Comparison of ENCODE assay signal across 1 cellular context in the genomic region with DNA sequence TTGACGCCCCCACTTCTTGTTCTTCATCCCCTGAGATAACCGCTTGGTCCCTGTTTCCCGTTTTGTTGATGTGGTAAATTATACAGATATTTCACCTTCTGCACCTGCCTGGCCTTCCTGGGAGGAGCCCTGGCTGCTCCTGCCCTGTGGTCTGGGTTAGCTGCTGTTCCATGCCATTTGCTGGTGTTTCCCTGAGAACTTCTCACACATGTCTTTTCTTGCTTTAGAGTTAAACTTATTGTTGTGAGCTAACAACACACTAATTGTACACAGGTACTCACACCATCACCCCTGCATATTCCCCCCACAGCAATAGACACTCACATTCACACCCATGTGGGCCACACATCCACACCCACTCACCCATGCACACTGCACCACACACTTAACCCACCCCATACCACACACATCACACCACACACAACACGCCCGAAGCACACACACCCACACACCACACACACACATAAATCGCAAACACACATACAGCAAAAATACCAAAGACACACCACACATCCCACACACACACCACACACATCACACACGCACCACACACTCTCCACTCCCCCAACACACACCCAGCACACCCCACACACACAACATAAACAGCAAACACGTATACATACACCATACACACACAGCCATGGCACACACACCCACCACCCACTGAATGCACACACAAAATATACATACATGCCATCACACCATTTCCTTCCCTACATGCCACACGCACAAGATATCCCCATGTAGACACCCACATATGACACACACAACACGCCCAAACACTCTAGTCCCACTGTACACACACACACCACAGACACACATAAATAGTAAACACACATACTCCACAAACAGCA.
TF ChIP-seq lines count a peak whose summit lies in the region.

No MANE protein-coding gene starts in this region.

TF ChIP-seq in IMR-90, 13 proteins besides CTCF, POLR2A, EP300 and RAD21:
- TF ChIP-seq, protein P1, sequence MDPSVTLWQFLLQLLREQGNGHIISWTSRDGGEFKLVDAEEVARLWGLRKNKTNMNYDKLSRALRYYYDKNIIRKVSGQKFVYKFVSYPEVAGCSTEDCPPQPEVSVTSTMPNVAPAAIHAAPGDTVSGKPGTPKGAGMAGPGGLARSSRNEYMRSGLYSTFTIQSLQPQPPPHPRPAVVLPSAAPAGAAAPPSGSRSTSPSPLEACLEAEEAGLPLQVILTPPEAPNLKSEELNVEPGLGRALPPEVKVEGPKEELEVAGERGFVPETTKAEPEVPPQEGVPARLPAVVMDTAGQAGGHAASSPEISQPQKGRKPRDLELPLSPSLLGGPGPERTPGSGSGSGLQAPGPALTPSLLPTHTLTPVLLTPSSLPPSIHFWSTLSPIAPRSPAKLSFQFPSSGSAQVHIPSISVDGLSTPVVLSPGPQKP (IDR thresholded peaks at IDR 0.05; ENCODE audit: borderline replicate concordance, low read depth, low read length) = no peak
- TF ChIP-seq CEBPB (IDR thresholded peaks at IDR 0.05; ENCODE audit: low read depth, low read length) (no peak), SMC3 (IDR thresholded peaks at IDR 0.05; ENCODE audit: low read depth, low read length) (no peak), MAFK (IDR thresholded peaks at IDR 0.05; ENCODE audit: low read depth, low read length) (no peak), CHD1 (IDR thresholded peaks at IDR 0.05; ENCODE audit: low read depth, low read length) (no peak), MAZ (IDR thresholded peaks at IDR 0.05; ENCODE audit: borderline replicate concordance, low read depth, low read length) (no peak), NFE2L2 (IDR thresholded peaks at IDR 0.05; ENCODE audit: low read depth, low read length) (no peak)
- TF ChIP-seq, protein P2, sequence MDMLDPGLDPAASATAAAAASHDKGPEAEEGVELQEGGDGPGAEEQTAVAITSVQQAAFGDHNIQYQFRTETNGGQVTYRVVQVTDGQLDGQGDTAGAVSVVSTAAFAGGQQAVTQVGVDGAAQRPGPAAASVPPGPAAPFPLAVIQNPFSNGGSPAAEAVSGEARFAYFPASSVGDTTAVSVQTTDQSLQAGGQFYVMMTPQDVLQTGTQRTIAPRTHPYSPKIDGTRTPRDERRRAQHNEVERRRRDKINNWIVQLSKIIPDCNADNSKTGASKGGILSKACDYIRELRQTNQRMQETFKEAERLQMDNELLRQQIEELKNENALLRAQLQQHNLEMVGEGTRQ (IDR thresholded peaks at IDR 0.05; ENCODE audit: low read depth, low read length) = no peak
